Comparison of ENCODE assay signal across 17 cellular contexts in the genomic region with DNA sequence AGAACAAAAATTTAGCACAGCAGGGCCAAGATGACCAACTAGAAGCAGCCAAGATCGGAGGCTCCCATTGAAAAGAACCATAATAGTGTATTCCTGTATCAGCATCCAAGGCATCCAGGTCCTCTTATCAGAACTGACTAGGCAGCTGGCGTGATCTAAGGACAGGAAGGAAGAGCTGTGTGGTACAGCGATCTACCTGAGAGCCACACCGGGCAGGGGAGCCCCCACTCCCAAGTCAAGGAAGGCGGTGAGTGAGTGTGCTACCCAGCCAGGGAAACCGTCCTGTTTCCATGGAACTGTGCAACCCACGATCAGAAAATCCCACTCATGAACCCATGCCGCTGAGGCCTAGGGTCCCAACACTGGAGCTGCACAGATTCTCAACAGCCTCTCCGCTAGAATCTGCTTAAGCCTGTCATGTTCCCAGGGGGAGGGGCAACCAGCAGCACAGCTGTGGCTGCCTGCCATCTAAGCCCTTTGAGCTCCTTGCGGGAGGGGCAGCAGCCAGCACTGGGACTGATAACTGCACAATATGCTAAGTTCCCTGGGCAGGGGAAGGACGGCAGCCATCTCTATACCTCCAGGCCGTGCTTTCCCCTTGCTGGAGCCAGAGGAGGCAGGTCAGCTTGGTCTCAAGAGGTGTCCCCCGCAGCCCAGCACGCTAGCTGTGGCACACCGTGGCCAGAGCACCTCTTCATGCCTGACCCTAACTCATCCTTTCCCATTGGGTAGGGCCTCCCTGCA.
A peak's percentile ranks its signal among the peaks of the same experiment; 100 is the strongest.
DNase-seq lines count a peak whose midpoint lies in the region; ATAC-seq and TF ChIP-seq lines count a peak whose summit lies in the region.
"Had no signal": no experiment of that assay in that cellular context is flagged by ENCODE, and none has a peak within 500 bp of the region (broad histone marks: within the 10 kb centered on the region; RNA-seq: fewer than 3 reads in every experiment).

No MANE protein-coding gene starts in this region.

- WGBS in H9 (ENCODE audit: extremely low coverage, insufficient read length, low lambda C conversion rate): no CpG with 5 or more reads among the region's 15 CpGs
- 70% methylated on average over 14 of the region's 15 CpGs for WGBS in hepatocyte (ENCODE audit: low lambda C conversion rate, missing lambda C conversion rate)

- H3K79me1 ChIP-seq in H9 (ENCODE audit: insufficient read depth, low read depth, low read length, poor library complexity, severe bottlenecking): no peaks in the 10 kb centered on the region

- no peak overlapping the region for H2BK120ac ChIP-seq in H9 (ENCODE audit: low read depth, low read length, poor library complexity, severe bottlenecking)

- no peak overlapping the region for H3K4ac ChIP-seq in H9 (ENCODE audit: low read depth, low read length)

- no peak overlapping the region for H3K4me3 ChIP-seq in hepatocyte
- H3K4me3 ChIP-seq: GM23248, psoas muscle had no signal

- H3K27ac ChIP-seq in H9 (ENCODE audit: insufficient read length, low read depth, low read length): no peak overlapping the region
- H3K27ac ChIP-seq in hepatocyte: no peak overlapping the region
- H3K27ac ChIP-seq: GM23248, psoas muscle, RWPE1 had no signal

- DNase-seq in H9 (peak; percentile 67), UCSD-AML1 (lab: John Stamatoyannopoulos, UW; ENCODE audit: unreplicated experiment) (peak; percentile 1), hepatocyte (ENCODE audit: low spot score) (peak; percentile 8), retina (peak; percentile 33), NCI-H2196 (lab: John Stamatoyannopoulos, UW; ENCODE audit: unreplicated experiment) (no peak), NCI-H187 treated with DMSO at 0.1 percent for 48 hours (lab: John Stamatoyannopoulos, UW) (no peak)
- DNase-seq: activated gamma-delta T cell, DMS53, GM23248, MM.1S, NCI-H2029 treated with DMSO at 0.1 percent for 48 hours, NCI-H748 treated with DMSO at 0.1 percent for 48 hours had no signal

- H3K4me1 ChIP-seq in H9 (ENCODE audit: insufficient read depth, low read length) (no peaks in the 10 kb centered on the region; the same call in 1 of the 2 replicates), hepatocyte (ENCODE audit: insufficient read depth) (no peaks in the 10 kb centered on the region)
- H3K4me1 ChIP-seq: psoas muscle had no signal

- H3K18ac ChIP-seq in H9 (ENCODE audit: insufficient read length, low read depth, low read length): no peak overlapping the region

- no peak overlapping the region for H3K56ac ChIP-seq in H9 (ENCODE audit: insufficient read length, low read depth, low read length)

- H4K20me1 ChIP-seq in H9 (ENCODE audit: control insufficient read depth, insufficient read depth, insufficient read length) (no peaks in the 10 kb centered on the region), hepatocyte (ENCODE audit: insufficient read depth, poor library complexity, severe bottlenecking) (no peaks in the 10 kb centered on the region)

- H4K8ac ChIP-seq in H9 (replicated peaks; ENCODE audit: insufficient read length, low read depth, low read length): no peak overlapping the region

- no peak overlapping the region for H3K23ac ChIP-seq in H9 (ENCODE audit: insufficient read length, low read depth, low read length)

- ATAC-seq in GM21447 (IDR thresholded peaks at IDR 0.05; ENCODE audit: unreplicated experiment): no peak
- ATAC-seq: esophagus mucosa, psoas muscle had no signal

- no peak overlapping the region for H4K91ac ChIP-seq in H9 (ENCODE audit: insufficient read length, low read depth, low read length)

- H3K36me3 Mint-ChIP-seq in H9 (ENCODE audit: insufficient read depth in 1 of 3, low read depth in 3 of 3): no peaks in the 10 kb centered on the region; a peak in 1 of 7 replicates

- no peak overlapping the region for H3K14ac ChIP-seq in H9 (ENCODE audit: insufficient read depth, low read length)

- H3K79me2 ChIP-seq in H9 (ENCODE audit: insufficient read depth, low read length) (no peaks in the 10 kb centered on the region), hepatocyte (no peaks in the 10 kb centered on the region)

- no peak overlapping the region for H2AFZ ChIP-seq in H9 (ENCODE audit: low read length)
- no peak overlapping the region for H2AFZ ChIP-seq in hepatocyte
- H2AFZ ChIP-seq: GM23248 had no signal

- H3K27ac Mint-ChIP-seq in H9: no peak overlapping the region
- H3K27ac Mint-ChIP-seq: dendritic cell treated with granulocyte-macrophage colony-stimulating factor and Interleukin-4, amounts not matched to agents 40 ng/mL and 50 ng/mL, for 4 days had no signal

- H3K4me1 Mint-ChIP-seq in H9: peaks cover 7 to 12% of the 10 kb centered on the region in 2 experiments

- H3K4me2 ChIP-seq in H9 (ENCODE audit: insufficient read depth, insufficient read length, low read length): no peak overlapping the region
- H3K4me2 ChIP-seq in hepatocyte: no peak overlapping the region

- no peak overlapping the region for H3K4me3 Mint-ChIP-seq in H9
- H3K4me3 Mint-ChIP-seq: dendritic cell treated with granulocyte-macrophage colony-stimulating factor and Interleukin-4, amounts not matched to agents 40 ng/mL and 50 ng/mL, for 4 days had no signal

- no peak for TF ChIP-seq CTCF in H9 (conservative IDR thresholded peaks at IDR 0.05)
- TF ChIP-seq CTCF in hepatocyte (IDR thresholded peaks at IDR 0.05; ENCODE audit: poor library complexity): no peak

- no peak overlapping the region for H2BK12ac ChIP-seq in H9 (ENCODE audit: insufficient read length, low read depth, low read length)

- no peaks in the 10 kb centered on the region for H3K9me3 ChIP-seq in H9 (ENCODE audit: control insufficient read depth, low read depth, low read length)
- no peaks in the 10 kb centered on the region for H3K9me3 ChIP-seq in hepatocyte (ENCODE audit: low read depth)
- H3K9me3 ChIP-seq: psoas muscle had no signal

- no peak overlapping the region for H2AK5ac ChIP-seq in H9 (ENCODE audit: insufficient read length, low read length)

- H3K27me3 Mint-ChIP-seq in H9 (ENCODE audit: low read depth): peaks cover 4% of the 10 kb centered on the region
- H3K27me3 Mint-ChIP-seq: dendritic cell treated with granulocyte-macrophage colony-stimulating factor and Interleukin-4, amounts not matched to agents 40 ng/mL and 50 ng/mL, for 4 days had no signal

- H4K5ac ChIP-seq in H9 (ENCODE audit: insufficient read length, low read depth, low read length): no peak overlapping the region

- no peak overlapping the region for H2BK15ac ChIP-seq in H9 (ENCODE audit: low read depth, low read length)

- H2BK20ac ChIP-seq in H9 (ENCODE audit: low read depth, low read length, poor library complexity, severe bottlenecking): no peak overlapping the region

- H3K9ac ChIP-seq in H9 (ENCODE audit: extremely low read depth, insufficient read length, low read length): no peak overlapping the region
- H3K9ac ChIP-seq: GM23248 had no signal

- no peaks in the 10 kb centered on the region; a peak in 1 of 5 replicates for H3K9me3 Mint-ChIP-seq in H9

- H3K27me3 ChIP-seq in H9 (ENCODE audit: insufficient read depth, low read length): no peaks in the 10 kb centered on the region
- H3K27me3 ChIP-seq in hepatocyte: no peaks in the 10 kb centered on the region

- no peak overlapping the region for H3T11ph ChIP-seq in H9 (ENCODE audit: low read length)

- no peaks in the 10 kb centered on the region for H3K36me3 ChIP-seq in hepatocyte (replicated peaks; ENCODE audit: insufficient read depth, low read depth)

- H3K9me2 ChIP-seq in hepatocyte (replicated peaks; ENCODE audit: insufficient read depth): no peaks in the 10 kb centered on the region

- H3K23me2 ChIP-seq in H9 (ENCODE audit: insufficient read length, low read depth, low read length, poor library complexity, severe bottlenecking): no peaks in the 10 kb centered on the region

- H2BK5ac ChIP-seq in H9 (ENCODE audit: insufficient read length, low read length): no peak overlapping the region

Comparison
In these comparisons a context has a peak if more than half of its experiments do, and no peak if none do; other contexts are left out.
1. DNase-seq: peak in H9 (single experiment), UCSD-AML1 (single experiment), hepatocyte (single experiment) and retina (single experiment); none in NCI-H2196 (single experiment) and NCI-H187 treated with DMSO at 0.1 percent for 48 hours (single experiment).